In genomic region chr16:546909-547770, GRCh38 we compare ENCODE assay signal across 6 cellular contexts. TPM values are rescaled to one million over a fixed set of nuclear protein-coding genes. Genes with fewer than 3 reads are reported as not detected.
A peak's percentile ranks its signal among the peaks of the same experiment; 100 is the strongest.
DNase-seq lines count a peak whose midpoint lies in the region; ATAC-seq and TF ChIP-seq lines count a peak whose summit lies in the region.

No MANE protein-coding gene starts in this region.

- DNase-seq in CD14-positive monocyte (ENCODE audit: low spot score) (no peak), T-helper 2 cell (peak in 4 of 5 experiments; percentile 20 to 66 (median 40)), OCI-M2 (lab: John Stamatoyannopoulos, UW; ENCODE audit: unreplicated experiment) (no peak), GM19240 (ENCODE audit: insufficient read length, low spot score) (no peak)
- DNase-seq in stimulated activated CD4-positive, alpha-beta T cell treated with anti-CD3 and anti-CD28 coated beads, Interleukin-1b, Interleukin-23, amount 100 ng/mL, for 48 hours, result peak; percentile 50

- peak; percentile 51 for TF ChIP-seq CTCF in CD14-positive monocyte (IDR thresholded peaks at IDR 0.05)

- no peaks in the 10 kb centered on the region for H3K4me1 Mint-ChIP-seq in CD14-positive monocyte

- no peaks in the 10 kb centered on the region for H3K27me3 Mint-ChIP-seq in CD14-positive monocyte (ENCODE audit: low read depth in 3 of 3)

- intact Hi-C loops in CD14-positive monocyte (cut with micrococcal nuclease), result no loop called here

- no peaks in the 10 kb centered on the region for H3K9me3 Mint-ChIP-seq in CD14-positive monocyte

- peaks cover 11 to 22% of the 10 kb centered on the region in 2 donors for H3K36me3 Mint-ChIP-seq in CD14-positive monocyte

- no peak overlapping the region for H3K27ac Mint-ChIP-seq in CD14-positive monocyte

- peak; percentile 69 for ATAC-seq in esophagus mucosa

- no peak overlapping the region for H3K4me3 Mint-ChIP-seq in CD14-positive monocyte

RNA-seq across cellular contexts. Expression of gene PRR35, which starts 13.1 kb away (rescaled TPM):
- not detected for polyA plus RNA-seq in CD14-positive monocyte
- total RNA-seq in esophagus mucosa, result not detected

RNA-seq across cellular contexts. Expression of gene CAPN15, which starts 19.6 kb away (rescaled TPM):
- polyA plus RNA-seq in CD14-positive monocyte, result 1 to 10 TPM; 3.4 to 3.9 TPM
- 27.1 TPM for total RNA-seq in esophagus mucosa

RNA-seq across cellular contexts. Expression of gene NHLRC4, which starts 19.7 kb away (rescaled TPM):
- under 1 TPM; 0.29 to 0.57 TPM for polyA plus RNA-seq in CD14-positive monocyte
- 0.12 TPM for total RNA-seq in esophagus mucosa

RNA-seq across cellular contexts. Expression of gene PIGQ, which starts 22.6 kb away (rescaled TPM):
- polyA plus RNA-seq in CD14-positive monocyte, result 10 to 100 TPM; 11.4 to 12.1 TPM
- total RNA-seq in esophagus mucosa, result 21.0 TPM

RNA-seq across cellular contexts. Expression of gene RAB40C, which starts 42.7 kb away (rescaled TPM):
- 10 to 100 TPM; 10.0 to 10.9 TPM for polyA plus RNA-seq in CD14-positive monocyte
- 15.5 TPM for total RNA-seq in esophagus mucosa

Comparison
In these comparisons a context has a peak if more than half of its experiments do, and no peak if none do; other contexts are left out.
1. DNase-seq: peak in T-helper 2 cell (4 of 5) and stimulated activated CD4-positive, alpha-beta T cell treated with anti-CD3 and anti-CD28 coated beads, Interleukin-1b, Interleukin-23, amount 100 ng/mL, for 48 hours (single experiment); none in CD14-positive monocyte (single experiment), OCI-M2 (single experiment) and GM19240 (single experiment).